Comparison of ENCODE assay signal across 17 cellular contexts in genomic region chr1:171460018-171460585, GRCh38. TPM values are rescaled to one million over a fixed set of nuclear protein-coding genes. Genes with fewer than 3 reads are reported as not detected.
DNase-seq lines count a peak whose midpoint lies in the region; ATAC-seq, FAIRE-seq and TF ChIP-seq lines count a peak whose summit lies in the region.
"Had no signal": no experiment of that assay in that cellular context is flagged by ENCODE, and none has a peak within 500 bp of the region (broad histone marks: within the 10 kb centered on the region; RNA-seq: fewer than 3 reads in every experiment).

No MANE protein-coding gene starts in this region.

- no peak for TF ChIP-seq CTCF in IMR-90 (conservative IDR thresholded peaks at IDR 0.05; ENCODE audit: low read depth, low read length)
- no peak for TF ChIP-seq CTCF in K562 (IDR thresholded peaks at IDR 0.05 in 2 of 3, conservative IDR thresholded peaks at IDR 0.05 in 1 of 3; ENCODE audit: insufficient read depth in 2 of 3, low read depth in 1 of 3, low read length in 3 of 3)

- no peak overlapping the region for H3K4ac ChIP-seq in IMR-90 (ENCODE audit: low read depth, low read length)

- no peak overlapping the region for H2AFZ ChIP-seq in IMR-90 (replicated peaks; ENCODE audit: low read length, poor library complexity)
- H2AFZ ChIP-seq in K562 (ENCODE audit: low read depth, low read length), result no peak overlapping the region
- no peak overlapping the region for H2AFZ ChIP-seq in GM23248

- no peaks in the 10 kb centered on the region for H3K36me3 ChIP-seq in IMR-90 (ENCODE audit: control insufficient read depth, insufficient read depth, low read length)
- no peaks in the 10 kb centered on the region for H3K36me3 ChIP-seq in K562 (ENCODE audit: control insufficient read depth, insufficient read depth, low read length)
- no peaks in the 10 kb centered on the region for H3K36me3 ChIP-seq in GM23248 (ENCODE audit: low read depth)

- no peaks in the 10 kb centered on the region; the same call in 1 of the 2 replicates for H3F3A ChIP-seq in GM23248 (ENCODE audit: insufficient read depth)

- CTCF ChIA-PET in IMR-90 (lab: Yijun Ruan, JAX) (interaction anchor here (0.6 kb wide), 2 partner anchors 286 to 343 kb away, joined by 3 read pairs; no protein-coding TSS in a partner anchor), K562 (lab: Yijun Ruan, JAX; ENCODE audit: low intra/inter-chr PET ratio) (no interaction called here)

- no peak for TF ChIP-seq EP300 in K562 (IDR thresholded peaks at IDR 0.05; ENCODE audit: low read length)

- H3K4me1 ChIP-seq in IMR-90 (ENCODE audit: control insufficient read depth, insufficient read depth, low read length) (no peaks in the 10 kb centered on the region), K562 (replicated peaks in 1 of 2; ENCODE audit: control insufficient read depth in 2 of 2, insufficient read depth in 2 of 2, low read length in 2 of 2) (no peaks in the 10 kb centered on the region), GM23248 (ENCODE audit: insufficient read depth) (no peaks in the 10 kb centered on the region)

- no peak overlapping the region for H2BK20ac ChIP-seq in IMR-90 (ENCODE audit: low read depth, low read length)

- intact Hi-C loops in IMR-90 (cut with micrococcal nuclease) (no loop called here), K562 (cut with micrococcal nuclease) (no loop called here)

- no peak overlapping the region for H3K18ac ChIP-seq in IMR-90 (ENCODE audit: low read depth, low read length)

- no peak overlapping the region for H3K14ac ChIP-seq in IMR-90 (replicated peaks; ENCODE audit: low read depth, low read length)

- TF ChIP-seq RAD21 in IMR-90 (IDR thresholded peaks at IDR 0.05; ENCODE audit: low read length) (no peak), K562 (CRISPR knock-in tag; conservative IDR thresholded peaks at IDR 0.05 in 1 of 2, IDR thresholded peaks at IDR 0.05 in 1 of 2) (no peak)

- H3K56ac ChIP-seq in IMR-90 (ENCODE audit: extremely low read depth, insufficient read depth, low read length), result no peak overlapping the region

- H3K9ac ChIP-seq in IMR-90 (ENCODE audit: low read depth, low read length) (no peak overlapping the region), K562 (ENCODE audit: insufficient read depth in 1 of 2, low read depth in 2 of 2, low read length in 2 of 2) (no peak overlapping the region), GM23248 (no peak overlapping the region)

- TF ChIP-seq POLR2A in IMR-90 (IDR thresholded peaks at IDR 0.05; ENCODE audit: low read depth, low read length) (no peak), K562 (conservative IDR thresholded peaks at IDR 0.05) (no peak)

- H3K27ac ChIP-seq in IMR-90 (ENCODE audit: insufficient read depth, low read length), result no peak overlapping the region
- no peak overlapping the region for H3K27ac ChIP-seq in K562 (ENCODE audit: extremely low read depth, low read depth, low read length)
- H3K27ac ChIP-seq in GM23248, result no peak overlapping the region
- H3K27ac ChIP-seq: C4-2B had no signal

- no peak overlapping the region for H4K8ac ChIP-seq in IMR-90 (ENCODE audit: low read depth in 2 of 2, low read length in 2 of 2)

- no peak overlapping the region for H4K5ac ChIP-seq in IMR-90 (ENCODE audit: low read depth, low read length)

- no peak overlapping the region for H2AK5ac ChIP-seq in IMR-90 (ENCODE audit: low read depth, low read length)

- H2BK5ac ChIP-seq in IMR-90 (ENCODE audit: low read depth, low read length, poor library complexity, severe bottlenecking), result no peak overlapping the region

- H3K79me2 ChIP-seq in K562 (ENCODE audit: control insufficient read depth, insufficient read depth, low read length) (no peaks in the 10 kb centered on the region), GM23248 (ENCODE audit: insufficient read depth) (no peaks in the 10 kb centered on the region)

- no peak overlapping the region for H3K4me3 ChIP-seq in IMR-90 (ENCODE audit: insufficient read depth, low read depth, low read length)
- H3K4me3 ChIP-seq in K562, result no peak overlapping the region
- H3K4me3 ChIP-seq in GM23248, result no peak overlapping the region
- H3K4me3 ChIP-seq: GM12878 had no signal

- H3K4me2 ChIP-seq in IMR-90 (ENCODE audit: low read depth, low read length) (no peak overlapping the region), K562 (ENCODE audit: insufficient read depth, low read length) (no peak overlapping the region), GM23248 (ENCODE audit: unreplicated experiment) (no peak overlapping the region)

- no peaks in the 10 kb centered on the region for H3K9me1 ChIP-seq in IMR-90 (ENCODE audit: insufficient read depth, low read length)
- H3K9me1 ChIP-seq in K562 (ENCODE audit: control insufficient read depth, insufficient read depth, low read length), result no peaks in the 10 kb centered on the region

- H3K9me3 ChIP-seq in IMR-90 (ENCODE audit: control insufficient read depth, insufficient read depth, low read length) (no peaks in the 10 kb centered on the region), K562 (replicated peaks; ENCODE audit: control insufficient read depth, insufficient read depth, low read depth, low read length) (no peaks in the 10 kb centered on the region), GM23248 (ENCODE audit: low read depth) (no peaks in the 10 kb centered on the region)

- no peak overlapping the region for H4K91ac ChIP-seq in IMR-90 (ENCODE audit: insufficient read depth, low read depth, low read length)

- H3K79me1 ChIP-seq in IMR-90 (ENCODE audit: low read depth in 1 of 2, low read length in 2 of 2), result no peaks in the 10 kb centered on the region

- in situ Hi-C loops in IMR-90 (cut with MboI; ENCODE audit: low sequenced_read_pairs) (no loop called here), K562 (cut with MboI) (no loop called here), GM23248 (cut with MboI) (no loop called here)

- POLR2A ChIA-PET in IMR-90 (lab: Charles Lee; ENCODE audit: unreplicated experiment) (no interaction called here), K562 (lab: Yijun Ruan, JAX) (no interaction called here)

- DNase-seq in EH (ENCODE audit: low read depth) (peak; percentile 8), IMR-90 (peak; percentile 7), K562 (ENCODE audit: extremely low read depth in 1 of 4, low spot score in 3 of 4) (no peak), left kidney (ENCODE audit: low read depth, low spot score) (peak; percentile 8), NCI-H2171 treated with DMSO at 0.1 percent for 48 hours (lab: John Stamatoyannopoulos, UW) (no peak), GM23248 (no peak)
- DNase-seq: ACHN; CD8-positive, alpha-beta T cell; COR-L47; H7; Kasumi-1; KBM-7 had no signal

- no CpG with 5 or more reads among the region's 4 CpGs for WGBS in IMR-90 (ENCODE audit: extremely low coverage in 2 of 2, insufficient read length in 1 of 2), 2 experiments
- 4% methylated on average over 4 of the region's 4 CpGs for WGBS in K562 (ENCODE audit: insufficient coverage, low coverage, missing lambda C conversion rate)
- WGBS in GM23248 (ENCODE audit: low coverage in 1 of 2, low lambda C conversion rate in 2 of 2, missing lambda C conversion rate in 2 of 2), 2 experiments, result 68 to 77% methylated on average over 4 of the region's 4 CpGs

- H2AK9ac ChIP-seq in IMR-90 (replicated peaks; ENCODE audit: low read depth, low read length, poor library complexity), result no peak overlapping the region

- H2BK15ac ChIP-seq in IMR-90 (ENCODE audit: low read depth, low read length), result no peak overlapping the region

- BruUV-seq in IMR-90 (replicated peaks; lab: Mats Ljungman, UMichigan), result no TSS peak
- no TSS peak for BruUV-seq in K562 (replicated peaks; lab: Mats Ljungman, UMichigan)

- H4K20me1 ChIP-seq in IMR-90 (ENCODE audit: insufficient read depth, low read length) (no peaks in the 10 kb centered on the region), K562 (replicated peaks; ENCODE audit: control insufficient read depth, insufficient read depth, low read length) (no peaks in the 10 kb centered on the region), GM23248 (ENCODE audit: insufficient read depth) (no peaks in the 10 kb centered on the region)

- dilution Hi-C loops in IMR-90 (cut with HindIII; ENCODE audit: low sequenced_read_pairs, unreplicated experiment), result no loop called here

- ATAC-seq in IMR-90 (ENCODE audit: low read depth) (no peak), K562 (peak; percentile 31), GM19395 (IDR thresholded peaks at IDR 0.05; ENCODE audit: unreplicated experiment) (no peak), GM19328 (IDR thresholded peaks at IDR 0.05; ENCODE audit: unreplicated experiment) (no peak)
- ATAC-seq: CD8-positive, alpha-beta T cell; GM12878 had no signal

- no peaks in the 10 kb centered on the region for H3K27me3 ChIP-seq in IMR-90 (ENCODE audit: control insufficient read depth, insufficient read depth, low read length)
- peaks cover 11 to 16% of the 10 kb centered on the region in 2 experiments; a peak in 4 of 5 replicates for H3K27me3 ChIP-seq in K562 (ENCODE audit: control insufficient read depth in 2 of 2, insufficient read depth in 2 of 2, low read length in 2 of 2)
- no peaks in the 10 kb centered on the region for H3K27me3 ChIP-seq in GM23248 (replicated peaks; ENCODE audit: insufficient read depth)

- H3K9me2 ChIP-seq in GM23248 (ENCODE audit: insufficient read depth), result no peaks in the 10 kb centered on the region

- no peak overlapping the region for H2BK120ac ChIP-seq in IMR-90 (ENCODE audit: low read depth, low read length)

- no peak for FAIRE-seq in K562 (lab: Jason Lieb, UNC)
- FAIRE-seq: GM12878, HTR-8/SVneo had no signal

- H3K23ac ChIP-seq in IMR-90 (ENCODE audit: low read depth, low read length), result no peak overlapping the region

RNA-seq across cellular contexts. Expression of gene PRRC2C, which starts 25.2 kb away (rescaled TPM):
- total RNA-seq in IMR-90 (2012; rRNA removed) (58.3 and 66.4 TPM in 2 replicates), K562 (2014; rRNA removed) (69.5 and 76.7 TPM in 2 replicates), K562 (2014; rRNA removed; fragmentation: Illumina TruSeq; extraction: Trizol) (89.2 and 102 TPM in 2 replicates), K562 (2015; rRNA removed; fragmentation: Illumina TruSeq; extraction: Trizol) (105 and 107 TPM in 2 replicates), K562 (2021) (218 and 237 TPM in 2 replicates)
- polyA plus RNA-seq in IMR-90 (2012; rRNA removed) (46.4 and 54.0 TPM in 2 replicates), K562 (2011; rRNA removed) (101 and 108 TPM in 2 replicates), K562 (2014; fragmentation: Illumina TruSeq; extraction: Trizol) (164 and 206 TPM in 2 replicates), K562 (2014; fragmentation: Nextera tagmentation; extraction: Ambion mirVana) (10 to 100 TPM; 61.9 to 93.0 TPM), K562 (2014; rRNA removed) (108 and 114 TPM in 2 replicates), GM23248 (2016; fragmentation: Nextera tagmentation; extraction: Ambion mirVana) (76.8 and 88.9 TPM in 2 replicates)
- polyA plus RNA-seq in IMR-90 (2012; cell fraction: cytosol; rRNA removed), result 14.8 and 17.9 TPM in 2 replicates
- 16.0 and 73.3 TPM in 2 replicates for polyA plus RNA-seq in IMR-90 (2012; cell fraction: nucleus; rRNA removed; ENCODE audit: low replicate concordance)
- total RNA-seq in K562 (2011; cell fraction: chromatin; rRNA removed; ENCODE audit: low replicate concordance), result 76.1 and 296 TPM in 2 replicates
- 45.2 and 70.9 TPM in 2 replicates for total RNA-seq in K562 (2011; cell fraction: nucleolus; rRNA removed)
- total RNA-seq in K562 (2011; cell fraction: nucleoplasm; rRNA removed), result 123 and 188 TPM in 2 replicates
- polyA plus RNA-seq in K562 (2011; cell fraction: cytosol; rRNA removed), result 105 and 130 TPM in 2 replicates
- polyA plus RNA-seq in K562 (2011; cell fraction: nucleus; rRNA removed), result 134 and 156 TPM in 2 replicates
- 85.6 and 96.6 TPM in 2 replicates for polyA plus RNA-seq in K562 (2012)
- polyA minus RNA-seq in K562 (2011; rRNA and poly(A)+ RNA removed), result 135 and 143 TPM in 2 replicates
- 137 and 143 TPM in 2 replicates for polyA minus RNA-seq in K562 (2011; cell fraction: cytosol; rRNA and poly(A)+ RNA removed)
- polyA minus RNA-seq in K562 (2011; cell fraction: nucleus; rRNA and poly(A)+ RNA removed), result 50.5 and 95.9 TPM in 2 replicates
- total RNA-seq in GM23248 (2014; rRNA removed; shearing (Covaris generic)), result 30.9 and 47.0 TPM in 2 replicates

Comparison
In these comparisons a context has a peak if more than half of its experiments do, and no peak if none do; other contexts are left out.
1. DNase-seq: peak in EH (single experiment), IMR-90 (single experiment) and left kidney (single experiment); none in K562 (0 of 4), NCI-H2171 treated with DMSO at 0.1 percent for 48 hours (single experiment) and GM23248 (single experiment).